In genomic region chr5:54178207-54178606, GRCh38 we compare ENCODE assay signal across 19 cellular contexts.
A peak's percentile ranks its signal among the peaks of the same experiment; 100 is the strongest.
DNase-seq lines count a peak whose midpoint lies in the region; ATAC-seq, FAIRE-seq and TF ChIP-seq lines count a peak whose summit lies in the region.
"Had no signal": no experiment of that assay in that cellular context is flagged by ENCODE, and none has a peak within 500 bp of the region (broad histone marks: within the 10 kb centered on the region; RNA-seq: fewer than 3 reads in every experiment).

No MANE protein-coding gene starts in this region.

- H3K27me3 Mint-ChIP-seq in Caco-2 (ENCODE audit: insufficient read depth, unreplicated experiment) (no peaks in the 10 kb centered on the region), nephron progenitor cell (ENCODE audit: low read depth, poor library complexity) (peaks cover 2% of the 10 kb centered on the region)
- H3K27me3 Mint-ChIP-seq: CD4-positive, alpha-beta memory T cell had no signal

- no peaks in the 10 kb centered on the region for H3K9me3 ChIP-seq in Caco-2
- H3K9me3 ChIP-seq: A549 had no signal

- intact Hi-C loops in Caco-2 (cut with micrococcal nuclease; ENCODE audit: unreplicated experiment) = no loop called here

- TF ChIP-seq CTCF in Caco-2 (IDR thresholded peaks at IDR 0.05; ENCODE audit: insufficient read depth in 1 of 2, low read depth in 1 of 2, low read length in 1 of 2, severe bottlenecking in 1 of 2, unreplicated experiment in 1 of 2) (no peak), GM20000 (IDR thresholded peaks at IDR 0.05; ENCODE audit: extremely low read depth, missing control alignments) (no peak), nephron progenitor cell (IDR thresholded peaks at IDR 0.05) (no peak)

- no peaks in the 10 kb centered on the region; the same call in 1 of the 2 replicates for H3K4me1 ChIP-seq in Caco-2
- H3K4me1 ChIP-seq: A549 had no signal

- POLR2A ChIA-PET in Caco-2 (lab: Charles Lee) = no interaction called here

- H3K27ac Mint-ChIP-seq in Caco-2 (ENCODE audit: unreplicated experiment) = peak overlapping the region; percentile 2
- H3K27ac Mint-ChIP-seq in nephron progenitor cell = peak overlapping the region; percentile 72
- H3K27ac Mint-ChIP-seq: CD4-positive, alpha-beta memory T cell; GM23338 had no signal

- no TSS peak for BruUV-seq in Caco-2 (replicated peaks; lab: Mats Ljungman, UMichigan)

- no peak for ATAC-seq in GM18502 (IDR thresholded peaks at IDR 0.05; ENCODE audit: poor library complexity, unreplicated experiment)
- ATAC-seq: A549, GM23338, K562, SK-N-SH treated with all-trans-retinoic acid at 6 μM for 48 hours had no signal

- no peak overlapping the region for H3K4me3 Mint-ChIP-seq in Caco-2 (ENCODE audit: unreplicated experiment)
- no peak overlapping the region for H3K4me3 Mint-ChIP-seq in nephron progenitor cell
- H3K4me3 Mint-ChIP-seq: GM23338 had no signal

- DNase-seq in Caco-2 (no peak), GM20000 (ENCODE audit: low spot score) (peak; percentile 9), RPMI7951 (ENCODE audit: low read depth) (peak; percentile 5), nephron progenitor cell (no peak), C1 segment of cervical spinal cord (lab: John Stamatoyannopoulos, UW) (no peak), frontal cortex (ENCODE audit: low spot score in 2 of 2) (no peak), HK-2 (ENCODE audit: unreplicated experiment) (no peak)
- DNase-seq: CD4-positive, alpha-beta memory T cell; DMS79 treated with DMSO at 0.1 percent for 48 hours; HCEC 1CT; NCI-H1105; NCI-H2081 treated with DMSO at 0.1 percent for 48 hours; RPMI8226; SHP77 treated with DMSO at 0.1 percent for 48 hours had no signal

- no peak for FAIRE-seq in frontal cortex (lab: Jason Lieb, UNC)
- FAIRE-seq: A549, K562 had no signal

- CTCF ChIA-PET in Caco-2 (lab: Charles Lee) = no interaction called here

- H3K36me3 ChIP-seq in Caco-2 (ENCODE audit: control insufficient read depth, insufficient read depth, low read length) = no peaks in the 10 kb centered on the region

- H3K4me3 ChIP-seq in Caco-2 (ENCODE audit: low read depth, low read length) = no peak overlapping the region
- H3K4me3 ChIP-seq: A549, GM23338, K562 had no signal

- H3K4me1 Mint-ChIP-seq in Caco-2 (ENCODE audit: low read depth, unreplicated experiment) (no peaks in the 10 kb centered on the region), nephron progenitor cell (peaks cover 74% of the 10 kb centered on the region)

- no peaks in the 10 kb centered on the region; the same call in 1 of the 2 replicates for H3K27me3 ChIP-seq in Caco-2 (replicated peaks; ENCODE audit: control insufficient read depth, insufficient read depth, low read length)

- H3K9me3 Mint-ChIP-seq in Caco-2 (ENCODE audit: unreplicated experiment) (no peaks in the 10 kb centered on the region), nephron progenitor cell (peaks cover 24% of the 10 kb centered on the region)

- H3K36me3 Mint-ChIP-seq in Caco-2 (ENCODE audit: insufficient read depth, unreplicated experiment) = peaks cover 24% of the 10 kb centered on the region
- H3K36me3 Mint-ChIP-seq in nephron progenitor cell (ENCODE audit: low read depth) = peaks cover 11% of the 10 kb centered on the region

Comparison
In these comparisons a context has a peak if more than half of its experiments do, and no peak if none do; other contexts are left out.
1. DNase-seq: peak in GM20000 (single experiment) and RPMI7951 (single experiment); none in Caco-2 (0 of 2), nephron progenitor cell (single experiment), C1 segment of cervical spinal cord (0 of 14), frontal cortex (0 of 2) and HK-2 (single experiment).